23 cellular contexts compared by ENCODE assay signal in the genomic region with DNA sequence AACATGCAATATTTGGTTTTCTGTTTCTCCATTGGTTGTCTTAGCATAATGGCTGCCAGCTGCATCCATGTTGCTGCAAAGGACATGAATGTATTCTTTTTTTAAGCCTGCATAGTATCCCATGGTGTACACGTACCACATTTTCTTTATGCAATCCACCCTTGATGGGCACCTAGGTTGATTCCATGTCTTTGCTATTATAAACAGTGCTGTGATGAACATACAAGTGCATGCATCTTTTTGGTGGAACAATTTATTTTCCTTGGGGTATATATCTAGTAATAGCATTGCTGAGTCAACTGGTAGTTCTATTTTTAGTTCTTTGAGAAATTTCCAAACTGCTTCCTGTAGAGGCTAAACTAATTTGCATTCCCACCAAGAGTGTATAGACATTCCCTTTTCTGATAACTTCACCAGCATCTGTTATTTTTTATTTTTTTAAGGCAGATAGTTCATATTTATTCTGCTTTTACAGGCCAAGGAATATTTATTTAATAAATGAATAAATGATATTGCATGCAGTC.
A peak's percentile ranks its signal among the peaks of the same experiment; 100 is the strongest.
DNase-seq lines count a peak whose midpoint lies in the region; ATAC-seq and TF ChIP-seq lines count a peak whose summit lies in the region.
"Had no signal": no experiment of that assay in that cellular context is flagged by ENCODE, and none has a peak within 500 bp of the region (broad histone marks: within the 10 kb centered on the region; RNA-seq: fewer than 3 reads in every experiment).

No MANE protein-coding gene starts in this region.

- H2AFZ ChIP-seq in smooth muscle cell (ENCODE audit: low read depth), result no peak overlapping the region

- intact Hi-C loops in activated CD8-positive, alpha-beta T cell treated with anti-CD3 and anti-CD28 coated beads for 36 hours (cut with micrococcal nuclease), result no loop called here

- no peaks in the 10 kb centered on the region for H3K36me3 Mint-ChIP-seq in activated CD8-positive, alpha-beta T cell treated with anti-CD3 and anti-CD28 coated beads for 36 hours (ENCODE audit: low read depth)
- H3K36me3 Mint-ChIP-seq: CD4-positive, CD25-positive, alpha-beta regulatory T cell; T-cell had no signal

- DNase-seq in EL (peak; percentile 34), SK-N-MC (ENCODE audit: low read depth, low spot score) (peak; percentile 20), fibroblast of the aortic adventitia (ENCODE audit: low read depth) (peak; percentile 10), smooth muscle cell (lab: John Stamatoyannopoulos, UW; ENCODE audit: unreplicated experiment) (no peak), RPMI8226 (no peak), T-helper 1 cell (no peak)
- DNase-seq in activated CD8-positive, alpha-beta T cell treated with anti-CD3 and anti-CD28 coated beads for 36 hours, result no peak
- DNase-seq: Caco-2; CD4-positive, CD25-positive, alpha-beta regulatory T cell; GF-D8; Karpas-422; MG63; NCI-H1105; NCI-H1694 treated with DMSO at 0.1 percent for 48 hours; NCI-H510A; NCI-H748 treated with DMSO at 0.1 percent for 48 hours; NK-92 treated with Interleukin-12 subunit alpha and Interleukin-12 subunit beta, amount 100 ng/mL, for 24 hours; Right ventricle myocardium superior; SK-N-SH; T-cell had no signal

- H3K4me1 ChIP-seq in smooth muscle cell (ENCODE audit: low read depth), result no peaks in the 10 kb centered on the region
- H3K4me1 ChIP-seq: Caco-2 had no signal

- H3K27ac Mint-ChIP-seq in activated CD8-positive, alpha-beta T cell treated with anti-CD3 and anti-CD28 coated beads for 36 hours, result no peak overlapping the region
- H3K27ac Mint-ChIP-seq: B cell; CD4-positive, CD25-positive, alpha-beta regulatory T cell; T-cell had no signal

- POLR2A ChIA-PET in activated CD8-positive, alpha-beta T cell treated with anti-CD3 and anti-CD28 coated beads for 36 hours (lab: Charles Lee), result no interaction called here

- no peaks in the 10 kb centered on the region for H3K9me3 Mint-ChIP-seq in activated CD8-positive, alpha-beta T cell treated with anti-CD3 and anti-CD28 coated beads for 36 hours
- H3K9me3 Mint-ChIP-seq: T-cell had no signal

- no peak overlapping the region for H3K4me3 ChIP-seq in SK-N-MC
- H3K4me3 ChIP-seq in fibroblast of the aortic adventitia (ENCODE audit: low read depth, low read length), result no peak overlapping the region
- no peak overlapping the region for H3K4me3 ChIP-seq in smooth muscle cell
- H3K4me3 ChIP-seq: GM12878, MG63 had no signal

- H3K4me2 ChIP-seq in smooth muscle cell, result peak overlapping the region; percentile 35
- H3K4me2 ChIP-seq: SK-N-SH had no signal

- 100% methylated on average over 1 of the region's 1 CpG for WGBS in smooth muscle cell (ENCODE audit: low lambda C conversion rate)

- no peaks in the 10 kb centered on the region for H3K79me2 ChIP-seq in smooth muscle cell (ENCODE audit: low read depth)

- no peak for TF ChIP-seq CTCF in fibroblast of the aortic adventitia (IDR thresholded peaks at IDR 0.05; ENCODE audit: insufficient read depth, low read length)
- TF ChIP-seq CTCF in smooth muscle cell (IDR thresholded peaks at IDR 0.05; ENCODE audit: borderline replicate concordance, insufficient read depth, poor library complexity, severe bottlenecking), result no peak
- no peak for TF ChIP-seq CTCF in activated CD8-positive, alpha-beta T cell treated with anti-CD3 and anti-CD28 coated beads for 36 hours (IDR thresholded peaks at IDR 0.05)

- CTCF ChIA-PET in activated CD8-positive, alpha-beta T cell treated with anti-CD3 and anti-CD28 coated beads for 36 hours (lab: Charles Lee), result no interaction called here

- H3K27me3 ChIP-seq in smooth muscle cell (ENCODE audit: low read depth), result no peaks in the 10 kb centered on the region
- H3K27me3 ChIP-seq: MG63 had no signal

- H3K36me3 ChIP-seq in SK-N-MC (ENCODE audit: insufficient read depth, low read length) (no peaks in the 10 kb centered on the region), smooth muscle cell (ENCODE audit: low read depth) (no peaks in the 10 kb centered on the region)
- H3K36me3 ChIP-seq: MG63 had no signal

- H3K9me3 ChIP-seq in SK-N-MC (ENCODE audit: low read depth, low read length) (no peaks in the 10 kb centered on the region; the same call in 1 of the 2 replicates), smooth muscle cell (replicated peaks; ENCODE audit: low read depth) (no peaks in the 10 kb centered on the region)
- H3K9me3 ChIP-seq: Caco-2, MG63, SK-N-SH had no signal

- no peak overlapping the region for H3K4me3 Mint-ChIP-seq in activated CD8-positive, alpha-beta T cell treated with anti-CD3 and anti-CD28 coated beads for 36 hours
- H3K4me3 Mint-ChIP-seq: B cell; CD4-positive, CD25-positive, alpha-beta regulatory T cell; T-cell had no signal

- H3K27me3 Mint-ChIP-seq in activated CD8-positive, alpha-beta T cell treated with anti-CD3 and anti-CD28 coated beads for 36 hours, result peaks cover 10% of the 10 kb centered on the region

- H3K9ac ChIP-seq in SK-N-MC (ENCODE audit: insufficient read length) (no peak overlapping the region), smooth muscle cell (ENCODE audit: low read depth) (no peak overlapping the region)
- H3K9ac ChIP-seq: SK-N-SH had no signal

- H3F3A ChIP-seq in smooth muscle cell (ENCODE audit: low read depth), result no peaks in the 10 kb centered on the region

- no peaks in the 10 kb centered on the region for H3K4me1 Mint-ChIP-seq in activated CD8-positive, alpha-beta T cell treated with anti-CD3 and anti-CD28 coated beads for 36 hours (ENCODE audit: low read depth)
- H3K4me1 Mint-ChIP-seq: B cell; CD4-positive, CD25-positive, alpha-beta regulatory T cell; T-cell had no signal

- H4K20me1 ChIP-seq in smooth muscle cell (ENCODE audit: low read depth), result no peaks in the 10 kb centered on the region

- H3K27ac ChIP-seq in SK-N-MC, result peak overlapping the region; percentile 55; the same call in 1 of the 2 replicates
- peak overlapping the region; percentile 49 for H3K27ac ChIP-seq in smooth muscle cell (ENCODE audit: low read depth)

- no peak for ATAC-seq in activated CD8-positive, alpha-beta T cell treated with anti-CD3 and anti-CD28 coated beads for 36 hours
- no peak for ATAC-seq in HG03108 (IDR thresholded peaks at IDR 0.05; ENCODE audit: unreplicated experiment)
- ATAC-seq: GM12878, T-cell had no signal

Comparison
In these comparisons a context has a peak if more than half of its experiments do, and no peak if none do; other contexts are left out.
1. DNase-seq: peak in EL (single experiment), SK-N-MC (single experiment) and fibroblast of the aortic adventitia (single experiment); none in smooth muscle cell (single experiment), RPMI8226 (single experiment), T-helper 1 cell (0 of 5) and activated CD8-positive, alpha-beta T cell treated with anti-CD3 and anti-CD28 coated beads for 36 hours (single experiment).